1 cellular context compared by ENCODE assay signal in genomic region chr11:60905047-60905446, GRCh38.
TF ChIP-seq lines count a peak whose summit lies in the region.

No MANE protein-coding gene starts in this region.

TF ChIP-seq in neural cell, 6 proteins besides CTCF, POLR2A, EP300 and RAD21 (continued from another document):
- TF ChIP-seq REST (IDR thresholded peaks at IDR 0.05; ENCODE audit: borderline replicate concordance), result no peak
